Comparison of ENCODE assay signal across 2 cellular contexts in genomic region chr22:19195796-19196731, GRCh38.
TF ChIP-seq lines count a peak whose summit lies in the region.

No MANE protein-coding gene starts in this region.

TF ChIP-seq in IMR-90, 13 proteins besides CTCF, POLR2A, EP300 and RAD21:
- TF ChIP-seq MAFK (IDR thresholded peaks at IDR 0.05; ENCODE audit: low read depth, low read length), result no peak
- no peak for TF ChIP-seq NFE2L2 (IDR thresholded peaks at IDR 0.05; ENCODE audit: low read depth, low read length)
- TF ChIP-seq USF2 (IDR thresholded peaks at IDR 0.05; ENCODE audit: low read depth, low read length), result no peak
- TF ChIP-seq SMC3 (IDR thresholded peaks at IDR 0.05; ENCODE audit: low read depth, low read length), result no peak
- TF ChIP-seq CEBPB (IDR thresholded peaks at IDR 0.05; ENCODE audit: low read depth, low read length), result no peak
- no peak for TF ChIP-seq FOS (IDR thresholded peaks at IDR 0.05; ENCODE audit: low read depth, low read length)
- no peak for TF ChIP-seq MAZ (IDR thresholded peaks at IDR 0.05; ENCODE audit: borderline replicate concordance, low read depth, low read length)
- TF ChIP-seq MXI1 (IDR thresholded peaks at IDR 0.05; ENCODE audit: borderline replicate concordance, low read depth, low read length), result no peak
- no peak for TF ChIP-seq ELK1 (IDR thresholded peaks at IDR 0.05; ENCODE audit: borderline replicate concordance, low read depth, low read length)
- no peak for TF ChIP-seq BHLHE40 (IDR thresholded peaks at IDR 0.05; ENCODE audit: low read depth, low read length)
- no peak for TF ChIP-seq RFX5 (IDR thresholded peaks at IDR 0.05; ENCODE audit: low read depth, low read length)
- TF ChIP-seq RCOR1 (IDR thresholded peaks at IDR 0.05; ENCODE audit: insufficient replicate concordance, low read length), result no peak

TF ChIP-seq in GM12878, 131 proteins besides CTCF, POLR2A, EP300 and RAD21:
- 0 out of 2 replicates have a peak, but pooled peaks have one; percentile 24 for TF ChIP-seq RUNX3 (IDR thresholded peaks at IDR 0.05; ENCODE audit: low read length)
- peak; percentile 29; the same call in 1 of the 2 replicates for TF ChIP-seq ZNF384 (IDR thresholded peaks at IDR 0.05; ENCODE audit: borderline replicate concordance, low read depth, low read length)
- TF ChIP-seq MLLT1 (IDR thresholded peaks at IDR 0.05), result no peak
